ENCODE assay signal across 26 cellular contexts in the genomic region with DNA sequence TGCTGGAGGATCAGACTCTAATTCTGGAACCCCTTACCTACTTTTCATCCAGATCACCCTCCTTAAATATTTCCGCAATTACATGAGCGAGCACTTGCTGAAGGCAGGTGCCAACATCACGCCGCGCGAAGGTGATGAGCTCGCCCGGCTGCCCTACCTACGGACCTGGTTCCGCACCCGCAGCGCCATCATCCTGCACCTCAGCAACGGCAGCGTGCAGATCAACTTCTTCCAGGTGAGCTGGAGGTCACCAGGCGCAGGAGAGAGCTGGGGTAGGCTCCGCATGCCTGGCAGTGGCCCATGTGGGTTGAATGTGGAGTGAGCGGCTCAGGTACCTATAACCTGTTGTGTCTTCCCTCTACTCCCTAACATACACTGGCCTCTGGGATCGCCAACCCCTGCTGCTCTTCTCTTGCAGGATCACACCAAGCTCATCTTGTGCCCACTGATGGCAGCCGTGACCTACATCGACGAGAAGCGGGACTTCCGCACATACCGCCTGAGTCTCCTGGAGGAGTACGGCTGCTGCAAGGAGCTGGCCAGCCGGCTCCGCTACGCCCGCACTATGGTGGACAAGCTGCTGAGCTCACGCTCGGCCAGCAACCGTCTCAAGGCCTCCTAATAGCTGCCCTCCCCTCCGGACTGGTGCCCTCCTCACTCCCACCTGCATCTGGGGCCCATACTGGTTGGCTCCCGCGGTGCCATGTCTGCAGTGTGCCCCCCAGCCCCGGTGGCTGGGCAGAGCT. TPM values are rescaled to one million over a fixed set of nuclear protein-coding genes. Genes with fewer than 3 reads are reported as not detected.
DNase-seq lines count a peak whose midpoint lies in the region; ATAC-seq and TF ChIP-seq lines count a peak whose summit lies in the region.
"Had no signal": no experiment of that assay in that cellular context is flagged by ENCODE, and none has a peak within 500 bp of the region (broad histone marks: within the 10 kb centered on the region; RNA-seq: fewer than 3 reads in every experiment).

No MANE protein-coding gene starts in this region.

- no peak overlapping the region for H3K4me2 ChIP-seq in PC-3 (ENCODE audit: low read length)

- no peaks in the 10 kb centered on the region for H4K20me1 ChIP-seq in PC-3 (ENCODE audit: low read length)

- H3K27me3 Mint-ChIP-seq in MCF 10A (ENCODE audit: insufficient read depth, unreplicated experiment): no peaks in the 10 kb centered on the region
- peaks cover 2% of the 10 kb centered on the region for H3K27me3 Mint-ChIP-seq in endothelial cell (ENCODE audit: unreplicated experiment)

- H3F3A ChIP-seq in PC-3 (ENCODE audit: low read length, unreplicated experiment): no peaks in the 10 kb centered on the region

- H3K27ac Mint-ChIP-seq in MCF 10A (ENCODE audit: low read depth, unreplicated experiment) (no peak overlapping the region), endothelial cell (ENCODE audit: unreplicated experiment) (no peak overlapping the region)

- H2AFZ ChIP-seq in PC-3 (ENCODE audit: low read length): no peak overlapping the region

- H3K36me3 Mint-ChIP-seq in MCF 10A (ENCODE audit: insufficient read depth, unreplicated experiment) (peaks cover 21% of the 10 kb centered on the region), endothelial cell (ENCODE audit: low read depth, unreplicated experiment) (peaks cover 24% of the 10 kb centered on the region)

- DNase-seq in MCF 10A (ENCODE audit: unreplicated experiment) (no peak), breast epithelium (ENCODE audit: low spot score in 2 of 2) (no peak), PC-3 (no peak), endothelial cell (ENCODE audit: low spot score) (no peak), upper lobe of right lung (no peak), foreskin fibroblast (no peak), NCI-H1694 treated with DMSO at 0.1 percent for 48 hours (lab: John Stamatoyannopoulos, UW) (no peak), HuH-7.5 (ENCODE audit: low spot score) (no peak)
- DNase-seq: 8988T; CD4-positive, CD25-positive, alpha-beta regulatory T cell; DMS 273 treated with DMSO at 0.1 percent for 48 hours; DMS79; EL; GDM1; GOT3; HCEC 1CT; KBM-7; MG63; NCI-H2081 treated with DMSO at 0.1 percent for 48 hours; NCI-H446; NCI-H524 treated with DMSO at 0.1 percent for 48 hours; NCI-H774; SHP77 treated with DMSO at 0.1 percent for 48 hours had no signal

- H3K9ac ChIP-seq in PC-3 (ENCODE audit: low read length): no peak overlapping the region

- H3K27me3 ChIP-seq in breast epithelium: no peaks in the 10 kb centered on the region
- no peaks in the 10 kb centered on the region for H3K27me3 ChIP-seq in PC-3 (ENCODE audit: low read length)
- no peaks in the 10 kb centered on the region for H3K27me3 ChIP-seq in upper lobe of right lung
- H3K27me3 ChIP-seq: MG63 had no signal

- H3K9me3 ChIP-seq in breast epithelium (no peaks in the 10 kb centered on the region), PC-3 (ENCODE audit: low read length) (no peaks in the 10 kb centered on the region), upper lobe of right lung (no peaks in the 10 kb centered on the region)
- H3K9me3 ChIP-seq: MG63 had no signal

- no peak for TF ChIP-seq CTCF in MCF 10A (IDR thresholded peaks at IDR 0.05; ENCODE audit: unreplicated experiment)
- no peak for TF ChIP-seq CTCF in breast epithelium (IDR thresholded peaks at IDR 0.05)
- TF ChIP-seq CTCF in PC-3 (conservative IDR thresholded peaks at IDR 0.05; ENCODE audit: low read depth, low read length): no peak
- TF ChIP-seq CTCF in endothelial cell (IDR thresholded peaks at IDR 0.05; ENCODE audit: unreplicated experiment): no peak
- TF ChIP-seq CTCF in upper lobe of right lung (IDR thresholded peaks at IDR 0.05): no peak
- no peak for TF ChIP-seq CTCF in foreskin fibroblast (IDR thresholded peaks at IDR 0.05; ENCODE audit: low read depth, low read length)

- ATAC-seq in PC-3 (no peak), upper lobe of right lung (peak; percentile 23)

- H3K4me1 ChIP-seq in breast epithelium (no peaks in the 10 kb centered on the region), PC-3 (ENCODE audit: insufficient read depth, low read length) (no peaks in the 10 kb centered on the region), upper lobe of right lung (no peaks in the 10 kb centered on the region)

- H3K4me3 Mint-ChIP-seq in MCF 10A (ENCODE audit: unreplicated experiment) (no peak overlapping the region), endothelial cell (ENCODE audit: unreplicated experiment) (peak overlapping the region; percentile 47)
- H3K4me3 Mint-ChIP-seq: CD4-positive, CD25-positive, alpha-beta regulatory T cell had no signal

- BruUV-seq in MCF 10A (replicated peaks; lab: Mats Ljungman, UMichigan) (TSS peak; percentile 54), PC-3 (replicated peaks; lab: Mats Ljungman, UMichigan) (TSS peak; percentile 40)

- POLR2A ChIA-PET in MCF 10A (lab: Yijun Ruan, JAX): no interaction called here
- POLR2A ChIA-PET in PC-3 (lab: Charles Lee; ENCODE audit: unreplicated experiment): no interaction called here

- H3K4me1 Mint-ChIP-seq in MCF 10A (ENCODE audit: insufficient read depth, unreplicated experiment) (no peaks in the 10 kb centered on the region), endothelial cell (ENCODE audit: unreplicated experiment) (peaks cover under 1% of the 10 kb centered on the region)

- H3K36me3 ChIP-seq in breast epithelium (peaks cover 10% of the 10 kb centered on the region), PC-3 (ENCODE audit: low read depth, low read length) (peaks cover 26% of the 10 kb centered on the region), upper lobe of right lung (peaks cover 46% of the 10 kb centered on the region)

- H3K27ac ChIP-seq in breast epithelium (no peak overlapping the region), PC-3 (ENCODE audit: low read length) (no peak overlapping the region), upper lobe of right lung (no peak overlapping the region)
- H3K27ac ChIP-seq: HL-60 had no signal

- CTCF ChIA-PET in MCF 10A (lab: Yijun Ruan, JAX): interaction anchor here (0.6 to 1.7 kb wide), 4 partner anchors 10 to 811 kb away, joined by 3 to 6 read pairs (median 3); partner anchors contain the start of gene PLK1
- CTCF ChIA-PET in PC-3 (lab: Charles Lee): no interaction called here

- H3K4me3 ChIP-seq in breast epithelium: no peak overlapping the region
- no peak overlapping the region for H3K4me3 ChIP-seq in PC-3 (ENCODE audit: low read length)
- H3K4me3 ChIP-seq in upper lobe of right lung: no peak overlapping the region
- H3K4me3 ChIP-seq in foreskin fibroblast (ENCODE audit: low read depth in 1 of 2, low read length in 2 of 2): no peak overlapping the region
- H3K4me3 ChIP-seq: MG63 had no signal

- H3K79me2 ChIP-seq in PC-3 (ENCODE audit: low read length): 0 out of 2 replicates have a peak, but pooled peaks cover 12% of the 10 kb centered on the region

- intact Hi-C loops in MCF 10A (cut with micrococcal nuclease) (no loop called here), breast epithelium (cut with DNase I; ENCODE audit: low total_unique reads) (no loop called here), PC-3 (cut with micrococcal nuclease) (no loop called here), upper lobe of right lung (cut with DNase I) (no loop called here)

- no peak for TF ChIP-seq POLR2A in breast epithelium (IDR thresholded peaks at IDR 0.05)

- no peaks in the 10 kb centered on the region for H3K9me3 Mint-ChIP-seq in MCF 10A (ENCODE audit: unreplicated experiment)
- no peaks in the 10 kb centered on the region for H3K9me3 Mint-ChIP-seq in endothelial cell (ENCODE audit: unreplicated experiment)
- H3K9me3 Mint-ChIP-seq: CD4-positive, CD25-positive, alpha-beta regulatory T cell had no signal

- no peaks in the 10 kb centered on the region for H3K9me2 ChIP-seq in PC-3 (replicated peaks; ENCODE audit: low read length)

RNA-seq across cellular contexts. Expression of gene PLK1, which starts 10.9 kb away (rescaled TPM):
- total RNA-seq in MCF 10A (2022) (50.7 and 74.8 TPM in 2 replicates), breast epithelium (1 to 10 TPM in 2 of 3 donors, under 1 TPM in 1; 0.66 to 4.3 (median 1.3) TPM), PC-3 (2014; rRNA removed) (58.6 and 67.8 TPM in 2 replicates), endothelial cell (ENCODE audit: unreplicated experiment) (16.0 TPM), upper lobe of right lung (1.8 TPM)

RNA-seq across cellular contexts. Expression of gene ERN2, which starts 23.4 kb away (rescaled TPM):
- total RNA-seq in MCF 10A (2022): not detected in 2 replicates
- under 1 TPM in 1 of 3 donors, not detected in 2; 0.33 TPM for total RNA-seq in breast epithelium
- not detected in 2 replicates for total RNA-seq in PC-3 (2014; rRNA removed)
- 0.80 TPM for total RNA-seq in endothelial cell (ENCODE audit: unreplicated experiment)
- total RNA-seq in upper lobe of right lung: 0.29 TPM
- total RNA-seq: CD4-positive, CD25-positive, alpha-beta regulatory T cell; LHCN-M2; T-helper 1 cell treated with Interleukin-12 subunit alpha and Interleukin-12 subunit beta and Interleukin-4 antibody, amounts not matched to agents 30 ng/mL and 1 ng/mL, for 36 hours had no signal

RNA-seq across cellular contexts. Expression of gene DCTN5, which starts 48.3 kb away (rescaled TPM):
- total RNA-seq in MCF 10A (2022): 66.6 and 84.8 TPM in 2 replicates
- total RNA-seq in breast epithelium: 10 to 100 TPM; 29.5 to 41.8 (median 41.3) TPM
- 19.7 and 29.1 TPM in 2 replicates for total RNA-seq in PC-3 (2014; rRNA removed)
- total RNA-seq in endothelial cell (ENCODE audit: unreplicated experiment): 93.8 TPM
- total RNA-seq in upper lobe of right lung: 48.7 TPM

RNA-seq across cellular contexts. Expression of gene PALB2, which starts 48.5 kb away (rescaled TPM):
- total RNA-seq in MCF 10A (2022) (13.7 and 20.8 TPM in 2 replicates), breast epithelium (10 to 100 TPM; 10.4 to 18.6 (median 10.5) TPM), PC-3 (2014; rRNA removed) (4.9 and 7.0 TPM in 2 replicates), endothelial cell (ENCODE audit: unreplicated experiment) (14.5 TPM), upper lobe of right lung (11.7 TPM)
